ENCODE assay signal across 8 cellular contexts in genomic region chr1:110035236-110035752, GRCh38. TPM values are rescaled to one million over a fixed set of nuclear protein-coding genes. Genes with fewer than 3 reads are reported as not detected.
DNase-seq lines count a peak whose midpoint lies in the region; ATAC-seq, FAIRE-seq and TF ChIP-seq lines count a peak whose summit lies in the region.

No MANE protein-coding gene starts in this region.

- no peak for TF ChIP-seq EP300 in A549 (IDR thresholded peaks at IDR 0.05)

- H3K9ac ChIP-seq in NT2/D1 (ENCODE audit: insufficient read length, low read depth), result peak overlapping the region; percentile 93

- no peak for TF ChIP-seq POLR2A in A549 (IDR thresholded peaks at IDR 0.05; ENCODE audit: low read length)

- H3K9me3 ChIP-seq in A549 (no peaks in the 10 kb centered on the region), NT2/D1 (ENCODE audit: insufficient read depth, low read length) (no peaks in the 10 kb centered on the region)

- H3K4me3 ChIP-seq in A549 (peak overlapping the region; percentile 89), NT2/D1 (ENCODE audit: insufficient read length, low read depth) (peak overlapping the region; percentile 83)

- no peaks in the 10 kb centered on the region for H3K27me3 ChIP-seq in NT2/D1 (ENCODE audit: insufficient read depth, insufficient read length)

- DNase-seq in A549 (ENCODE audit: low read depth in 1 of 2, low spot score in 1 of 2), result no peak
- peak; percentile 43 for DNase-seq in NT2/D1 (ENCODE audit: low read depth, low spot score)
- DNase-seq in effector memory CD8-positive, alpha-beta T cell, result no peak
- no peak for DNase-seq in nephron progenitor cell
- DNase-seq in NCI-H2196 (lab: John Stamatoyannopoulos, UW; ENCODE audit: unreplicated experiment), result no peak
- DNase-seq in posterior cingulate gyrus, result no peak
- DNase-seq in islet precursor cell, result no peak

- H3K27me3 Mint-ChIP-seq in effector memory CD8-positive, alpha-beta T cell, result no peaks in the 10 kb centered on the region
- no peaks in the 10 kb centered on the region for H3K27me3 Mint-ChIP-seq in nephron progenitor cell (ENCODE audit: low read depth, poor library complexity)

- peak overlapping the region; percentile 84 for H3K4me2 ChIP-seq in A549

- intact Hi-C loops in posterior cingulate gyrus (cut with DNase I), result loop anchor here (2.0 kb wide), 1 partner anchor 304 kb away; the partner anchor contains the start of gene RBM15

- peak overlapping the region; percentile 80 to 89 for H3K27ac Mint-ChIP-seq in effector memory CD8-positive, alpha-beta T cell
- H3K27ac Mint-ChIP-seq in nephron progenitor cell, result peak overlapping the region; percentile 84

- H3K4me1 ChIP-seq in A549 (peaks cover 12% of the 10 kb centered on the region; the same call in 2 of the 3 replicates), NT2/D1 (ENCODE audit: insufficient read depth, insufficient read length) (no peaks in the 10 kb centered on the region)

- peaks cover 34% of the 10 kb centered on the region for H3K36me3 Mint-ChIP-seq in effector memory CD8-positive, alpha-beta T cell (ENCODE audit: insufficient read depth)
- peaks cover 21% of the 10 kb centered on the region for H3K36me3 Mint-ChIP-seq in nephron progenitor cell (ENCODE audit: low read depth)

- TF ChIP-seq CTCF in A549 (IDR thresholded peaks at IDR 0.05), result no peak
- TF ChIP-seq CTCF in nephron progenitor cell (IDR thresholded peaks at IDR 0.05), result no peak

- H3K9me3 Mint-ChIP-seq in effector memory CD8-positive, alpha-beta T cell, result no peaks in the 10 kb centered on the region
- H3K9me3 Mint-ChIP-seq in nephron progenitor cell, result no peaks in the 10 kb centered on the region

- no peak for FAIRE-seq in A549 (lab: Jason Lieb, UNC)

- WGBS in A549 (ENCODE audit: missing lambda C conversion rate), result 15% methylated on average over 15 of the region's 16 CpGs

- TF ChIP-seq RAD21 in A549 (conservative IDR thresholded peaks at IDR 0.05 in 1 of 2, IDR thresholded peaks at IDR 0.05 in 1 of 2), result no peak

- peaks cover 41% of the 10 kb centered on the region for H3K36me3 ChIP-seq in NT2/D1 (ENCODE audit: insufficient read depth, insufficient read length, low read length)

- ATAC-seq in A549 (peak; percentile 3 to 61; a peak in 4 of 6 replicates), GM19043 (IDR thresholded peaks at IDR 0.05; ENCODE audit: low read depth, unreplicated experiment) (peak; percentile 15)
- no peak for ATAC-seq in effector memory CD8-positive, alpha-beta T cell (replicated peaks)

- peaks cover 28 to 29% of the 10 kb centered on the region in 2 donors for H3K4me1 Mint-ChIP-seq in effector memory CD8-positive, alpha-beta T cell (ENCODE audit: low read depth in 2 of 2)
- H3K4me1 Mint-ChIP-seq in nephron progenitor cell, result peaks cover 62% of the 10 kb centered on the region

- CTCF ChIA-PET in A549 (lab: Yijun Ruan, JAX), result interaction anchor here (0.9 to 1.8 kb wide), 7 partner anchors 18 to 424 kb away, joined by 3 to 7 read pairs (median 3); no protein-coding TSS in a partner anchor

- peak overlapping the region; percentile 93 to 99 for H3K27ac ChIP-seq in A549

- POLR2A ChIA-PET in A549 (lab: Yijun Ruan, JAX), result interaction anchor here (0.6 to 1.4 kb wide), 3 partner anchors 16 to 934 kb away, joined by 3 to 6 read pairs (median 5); partner anchors contain the start of gene RBM15

- peak overlapping the region; percentile 77 to 90 for H3K4me3 Mint-ChIP-seq in effector memory CD8-positive, alpha-beta T cell
- H3K4me3 Mint-ChIP-seq in nephron progenitor cell, result peak overlapping the region; percentile 96

TF ChIP-seq in A549, 52 proteins besides CTCF, POLR2A, EP300 and RAD21:
- TF ChIP-seq TFCP2L1 (CRISPR knock-in tag; IDR thresholded peaks at IDR 0.05) (no peak), JUN (IDR thresholded peaks at IDR 0.05) (no peak), MAFK (IDR thresholded peaks at IDR 0.05; ENCODE audit: partially characterized antibody) (no peak), ESRRA (IDR thresholded peaks at IDR 0.05; ENCODE audit: borderline replicate concordance, low read length) (no peak), RFX5 (IDR thresholded peaks at IDR 0.05) (no peak), NR3C1 (IDR thresholded peaks at IDR 0.05) (no peak), HEYL (CRISPR knock-in tag; IDR thresholded peaks at IDR 0.05) (no peak), FOXS1 (CRISPR knock-in tag; IDR thresholded peaks at IDR 0.05) (no peak), PBX3 (IDR thresholded peaks at IDR 0.05) (no peak), SREBF2 (IDR thresholded peaks at IDR 0.05) (no peak), HOXB5 (CRISPR knock-in tag; IDR thresholded peaks at IDR 0.05) (no peak), RNF2 (IDR thresholded peaks at IDR 0.05; ENCODE audit: borderline replicate concordance, low read depth) (no peak), NPAS2 (CRISPR knock-in tag; IDR thresholded peaks at IDR 0.05; ENCODE audit: borderline replicate concordance) (no peak), KDM1A (IDR thresholded peaks at IDR 0.05; ENCODE audit: low read depth) (no peak), E2F6 (IDR thresholded peaks at IDR 0.05; ENCODE audit: borderline replicate concordance, low read depth) (no peak), REST (IDR thresholded peaks at IDR 0.05) (no peak), HES2 (IDR thresholded peaks at IDR 0.05) (no peak), GATA3 (IDR thresholded peaks at IDR 0.05; ENCODE audit: borderline replicate concordance) (no peak), HOXB13 (CRISPR knock-in tag; IDR thresholded peaks at IDR 0.05; ENCODE audit: low read depth) (no peak)
TF ChIP-seq in A549: peak in this region for 0.

RNA-seq across cellular contexts. Expression of gene STRIP1, which starts 0.9 kb away (rescaled TPM):
- 16.4 and 20.2 TPM in 2 replicates for polyA plus RNA-seq in A549 (2011; rRNA removed)
- 13.3 and 14.6 TPM in 2 replicates for polyA plus RNA-seq in A549 (2012; cell fraction: cytosol; rRNA removed)
- 31.9 and 33.1 TPM in 2 replicates for polyA plus RNA-seq in A549 (2012; cell fraction: nucleus; rRNA removed)
- 14.4 to 16.7 TPM (median 16.1 TPM) in 3 replicates for polyA plus RNA-seq in A549 (2017; fragmentation: RNase III; extraction: RNeasy Plus Mini Kit Qiagen cat#74134 plus additional on column Dnase treatment)
- 30.5 and 34.0 TPM in 2 replicates for polyA minus RNA-seq in A549 (2011; rRNA and poly(A)+ RNA removed)

RNA-seq across cellular contexts. Expression of gene ALX3, which starts 35.2 kb away (rescaled TPM):
- not detected in 2 replicates for polyA plus RNA-seq in A549 (2011; rRNA removed)
- polyA plus RNA-seq in A549 (2012; cell fraction: cytosol; rRNA removed), result not detected in 2 replicates
- not detected in 2 replicates for polyA plus RNA-seq in A549 (2012; cell fraction: nucleus; rRNA removed)
- not detected in 3 replicates for polyA plus RNA-seq in A549 (2017; fragmentation: RNase III; extraction: RNeasy Plus Mini Kit Qiagen cat#74134 plus additional on column Dnase treatment)
- not detected in 2 replicates for polyA minus RNA-seq in A549 (2011; rRNA and poly(A)+ RNA removed)

RNA-seq across cellular contexts. Expression of gene AHCYL1, which starts 50.7 kb away (rescaled TPM):
- polyA plus RNA-seq in A549 (2011; rRNA removed) (147 and 148 TPM in 2 replicates), A549 (2017; fragmentation: RNase III; extraction: RNeasy Plus Mini Kit Qiagen cat#74134 plus additional on column Dnase treatment) (124 to 145 TPM (median 133 TPM) in 3 replicates)
- polyA plus RNA-seq in A549 (2012; cell fraction: cytosol; rRNA removed), result 66.5 and 81.2 TPM in 2 replicates
- 65.5 and 81.1 TPM in 2 replicates for polyA plus RNA-seq in A549 (2012; cell fraction: nucleus; rRNA removed)
- polyA minus RNA-seq in A549 (2011; rRNA and poly(A)+ RNA removed), result 94.6 and 102 TPM in 2 replicates
